9 cellular contexts compared by ENCODE assay signal in genomic region chr7:156206174-156206573, GRCh38.
"Had no signal": no experiment of that assay in that cellular context is flagged by ENCODE, and none has a peak within 500 bp of the region (broad histone marks: within the 10 kb centered on the region; RNA-seq: fewer than 3 reads in every experiment).

No MANE protein-coding gene starts in this region.

- ATAC-seq: GM23338, HCT116 had no signal

- H3K4me3 Mint-ChIP-seq: GM23338, H9, HFFc6 had no signal

- H3K4me1 ChIP-seq: HAP-1 had no signal

- H3K4me3 ChIP-seq: GM23248, GM23338, HAP-1 had no signal

- H3K9ac ChIP-seq: GM23248 had no signal

- H2AFZ ChIP-seq: GM23248, GM23338 had no signal

- H3K9me3 ChIP-seq: HAP-1 had no signal

- H3K27ac ChIP-seq: GM23248 had no signal

- H3K36me3 ChIP-seq: HAP-1 had no signal

- H3K9me3 Mint-ChIP-seq: GM23338, H9 had no signal

- H3K4me2 ChIP-seq: GM23338 had no signal

- H3K27ac Mint-ChIP-seq: GM23338, H9, HFFc6 had no signal

- H3K4me1 Mint-ChIP-seq: GM23338, H9 had no signal

- DNase-seq: GM23248, GOT3, H7, H9, HCEC 1CT, HFFc6 had no signal
